ENCODE assay signal across 23 cellular contexts in genomic region chr6:119324718-119325117, GRCh38.
"Had no signal": no experiment of that assay in that cellular context is flagged by ENCODE, and none has a peak within 500 bp of the region (broad histone marks: within the 10 kb centered on the region; RNA-seq: fewer than 3 reads in every experiment).

No MANE protein-coding gene starts in this region.

- H3K4me1 ChIP-seq: ascending aorta had no signal

- ATAC-seq: activated CD4-positive, CD25-positive, alpha-beta regulatory T cell treated with anti-CD3 and anti-CD28 coated beads, Interleukin-2, amount 50 U/mL, for 24 hours; activated CD8-positive, alpha-beta memory T cell treated with anti-CD3 and anti-CD28 coated beads, Interleukin-2, amount 10 ng/mL, durations not matched to agents 7 days and 5 days; activated naive CD4-positive, alpha-beta T cell treated with anti-CD3 and anti-CD28 coated beads, Interleukin-2, amount 50 U/mL, for 72 hours; activated naive CD8-positive, alpha-beta T cell treated with anti-CD3 and anti-CD28 coated beads, Interleukin-2, amount 50 U/mL, for 24 hours; body of pancreas had no signal

- H3K27me3 ChIP-seq: ascending aorta, body of pancreas had no signal

- H3K36me3 ChIP-seq: ascending aorta had no signal

- DNase-seq: activated CD4-positive, alpha-beta T cell treated with anti-CD3 and anti-CD28 coated beads for 4 hours; activated CD4-positive, alpha-beta T cell treated with anti-CD3 and anti-CD28 coated beads, Interleukin-2, amount 50 U/mL, for 4 hours; activated CD8-positive, alpha-beta memory T cell treated with anti-CD3 and anti-CD28 coated beads, Interleukin-2, amount 10 ng/mL, durations not matched to agents 7 days and 5 days; activated effector memory CD4-positive, alpha-beta T cell treated with Interleukin-2 at 50 U/mL for 16 hours; activated naive CD4-positive, alpha-beta T cell; activated naive CD8-positive, alpha-beta T cell treated with anti-CD3 and anti-CD28 coated beads, Interleukin-2, amount 50 U/mL, for 24 hours; activated T-cell treated with anti-CD3 and anti-CD28 coated beads, Interleukin-2, amount 50 U/mL, for 24 hours; amniotic stem cell; body of pancreas; cortex of kidney; MM.1S; NCI-H1105 treated with DMSO at 0.1 percent for 48 hours; NCI-H1436 treated with DMSO at 0.1 percent for 48 hours; NCI-H187; NCI-H2081; NCI-H510A treated with DMSO at 0.1 percent for 48 hours; NCI-H69; PC-9; SIG-M5; T-helper 1 cell had no signal

- H3K4me3 ChIP-seq: ascending aorta, body of pancreas, PC-9 had no signal

- H3K9me3 ChIP-seq: ascending aorta, body of pancreas had no signal
